ENCODE assay signal across 24 cellular contexts in the genomic region with DNA sequence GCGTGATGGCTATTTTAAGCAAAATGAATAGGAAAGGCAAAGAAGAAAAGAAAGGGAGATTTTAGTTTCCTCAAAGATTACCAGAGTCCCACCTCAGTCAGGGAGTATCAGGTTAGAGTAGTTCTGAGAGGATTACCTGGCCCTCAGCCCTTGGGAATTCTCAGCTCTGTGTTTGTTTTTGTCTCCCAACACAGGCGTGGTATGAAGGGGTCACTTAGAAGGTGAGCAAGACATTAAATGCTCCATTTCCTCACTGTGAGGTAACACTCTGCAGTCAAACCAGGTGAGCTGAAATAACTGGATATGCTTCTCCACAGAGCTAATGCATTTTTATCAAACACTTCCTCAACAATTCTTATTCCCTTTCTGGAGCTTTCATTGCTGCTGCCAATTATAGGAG.
DNase-seq lines count a peak whose midpoint lies in the region; ATAC-seq, FAIRE-seq and TF ChIP-seq lines count a peak whose summit lies in the region.
"Had no signal": no experiment of that assay in that cellular context is flagged by ENCODE, and none has a peak within 500 bp of the region (broad histone marks: within the 10 kb centered on the region; RNA-seq: fewer than 3 reads in every experiment).

No MANE protein-coding gene starts in this region.

- H3K27ac ChIP-seq in GM23338 (ENCODE audit: low read depth) (no peak overlapping the region), trophoblast cell (ENCODE audit: low read depth, low read length) (no peak overlapping the region)
- H3K27ac ChIP-seq: heart right ventricle, right atrium auricular region, SJCRH30, transverse colon had no signal

- intact Hi-C loops in mucosa of descending colon (cut with DNase I, micrococcal nuclease) = no loop called here

- H4K20me1 ChIP-seq in GM23338 (replicated peaks; ENCODE audit: insufficient read depth) = no peaks in the 10 kb centered on the region

- peaks cover 48% of the 10 kb centered on the region for H3K4me1 Mint-ChIP-seq in GM23338

- no peak overlapping the region for H3K4me2 ChIP-seq in GM23338
- H3K4me2 ChIP-seq in trophoblast cell (ENCODE audit: low read length) = no peak overlapping the region

- H3F3A ChIP-seq in GM23338 (replicated peaks; ENCODE audit: low read depth) = no peaks in the 10 kb centered on the region

- no peaks in the 10 kb centered on the region for H3K36me3 Mint-ChIP-seq in GM23338 (ENCODE audit: low read depth)

- H3K18ac ChIP-seq in trophoblast cell (ENCODE audit: low read length) = no peak overlapping the region

- H3K4me1 ChIP-seq in GM23338 (ENCODE audit: insufficient read depth) (peaks cover 10% of the 10 kb centered on the region; the same call in 1 of the 2 replicates), mucosa of descending colon (ENCODE audit: low read depth) (peaks cover 3% of the 10 kb centered on the region), trophoblast cell (ENCODE audit: control insufficient read depth in 1 of 2, insufficient read depth in 2 of 2, low read length in 2 of 2) (peaks cover 2% of the 10 kb centered on the region in 2 experiments)
- H3K4me1 ChIP-seq: breast epithelium, heart right ventricle, right atrium auricular region, SJCRH30 had no signal

- peaks cover 4% of the 10 kb centered on the region for H3K27me3 Mint-ChIP-seq in GM23338 (ENCODE audit: insufficient read depth, low read depth, poor library complexity)
- H3K27me3 Mint-ChIP-seq: stimulated activated naive CD8-positive, alpha-beta T cell treated with anti-CD3 and anti-CD28 coated beads, Interleukin-15, amount 100 ng/mL, for 72 hours had no signal

- no peaks in the 10 kb centered on the region for H3K36me3 ChIP-seq in GM23338 (ENCODE audit: insufficient read depth)
- H3K36me3 ChIP-seq in bronchial epithelial cell (ENCODE audit: control insufficient read depth, insufficient read depth, low read length) = no peaks in the 10 kb centered on the region
- no peaks in the 10 kb centered on the region for H3K36me3 ChIP-seq in mucosa of descending colon (ENCODE audit: low read depth)
- no peaks in the 10 kb centered on the region for H3K36me3 ChIP-seq in trophoblast cell (ENCODE audit: control insufficient read depth in 1 of 2, insufficient read depth in 2 of 2, low read length in 2 of 2)
- H3K36me3 ChIP-seq: breast epithelium, heart right ventricle, right atrium auricular region, SJCRH30, transverse colon had no signal

- WGBS in trophoblast cell (ENCODE audit: extremely low coverage, insufficient coverage, insufficient read length) = no CpG with 5 or more reads among the region's 2 CpGs

- H3K79me2 ChIP-seq in GM23338 (replicated peaks; ENCODE audit: insufficient read depth) (no peaks in the 10 kb centered on the region), trophoblast cell (ENCODE audit: control insufficient read depth, insufficient read depth, low read length, poor library complexity) (no peaks in the 10 kb centered on the region)

- H4K8ac ChIP-seq in trophoblast cell (ENCODE audit: low read depth, low read length) = no peak overlapping the region

- no peak for DNase-seq in GM23338 (ENCODE audit: low spot score)
- peak; percentile 33 for DNase-seq in NCI-H2029 (lab: John Stamatoyannopoulos, UW)
- DNase-seq in bronchial epithelial cell (ENCODE audit: low read depth) = peak; percentile 67
- DNase-seq in mucosa of descending colon = peak in 1 of 3 donors; percentile 20
- no peak for DNase-seq in T-helper 9 cell
- DNase-seq in activated CD8-positive, alpha-beta memory T cell treated with anti-CD3 and anti-CD28 coated beads, Interleukin-2, amount 50 U/mL, for 48 hours = no peak
- no peak for DNase-seq in trophoblast cell
- DNase-seq: activated gamma-delta T cell treated with Interleukin-2 at 50 U/mL for 16 hours; cortex of kidney; EL; heart right ventricle; immature natural killer cell; NCI-H1092 treated with DMSO at 0.1 percent for 48 hours; NCI-H446 treated with DMSO at 0.1 percent for 48 hours; occipital lobe; SJCRH30; stimulated activated CD4-positive, alpha-beta T cell treated with anti-CD3 and anti-CD28 coated beads, Interleukin-4, amount 100 ng/mL, for 4 hours; stimulated activated naive CD8-positive, alpha-beta T cell treated with anti-CD3 and anti-CD28 coated beads, Interleukin-15, amount 100 ng/mL, for 72 hours; T-helper 1 cell; transverse colon had no signal

- TF ChIP-seq CTCF in GM23338 (conservative IDR thresholded peaks at IDR 0.05; ENCODE audit: low read depth in 2 of 2) = no peak
- TF ChIP-seq CTCF in bronchial epithelial cell (IDR thresholded peaks at IDR 0.05; ENCODE audit: insufficient read depth, low read length, severe bottlenecking) = no peak
- TF ChIP-seq CTCF in mucosa of descending colon (IDR thresholded peaks at IDR 0.05) = no peak

- H2AK5ac ChIP-seq in trophoblast cell (ENCODE audit: low read length) = no peak overlapping the region

- no peaks in the 10 kb centered on the region for H3K9me3 ChIP-seq in mucosa of descending colon
- no peaks in the 10 kb centered on the region for H3K9me3 ChIP-seq in trophoblast cell (ENCODE audit: insufficient read depth, low read depth, low read length)
- H3K9me3 ChIP-seq: breast epithelium, heart right ventricle, right atrium auricular region, SJCRH30, transverse colon had no signal

- no peaks in the 10 kb centered on the region for H3K27me3 ChIP-seq in GM23338 (ENCODE audit: insufficient read depth)
- H3K27me3 ChIP-seq in bronchial epithelial cell (ENCODE audit: control insufficient read depth, insufficient read depth, low read length) = no peaks in the 10 kb centered on the region
- H3K27me3 ChIP-seq in trophoblast cell (ENCODE audit: insufficient read depth, low read length) = no peaks in the 10 kb centered on the region
- H3K27me3 ChIP-seq: breast epithelium, heart right ventricle, right atrium auricular region, SJCRH30, transverse colon had no signal

- H3K9me3 Mint-ChIP-seq in GM23338 = no peaks in the 10 kb centered on the region
- H3K9me3 Mint-ChIP-seq: immature natural killer cell had no signal

- no peak for FAIRE-seq in bronchial epithelial cell (lab: Jason Lieb, UNC)

- no peak overlapping the region for H2BK12ac ChIP-seq in trophoblast cell (ENCODE audit: low read length)

- no peak overlapping the region for H3K4me3 ChIP-seq in GM23338
- H3K4me3 ChIP-seq in bronchial epithelial cell (ENCODE audit: low read depth, low read length) = no peak overlapping the region
- H3K4me3 ChIP-seq in mucosa of descending colon = no peak overlapping the region
- H3K4me3 ChIP-seq in trophoblast cell (ENCODE audit: low read depth, low read length) = no peak overlapping the region
- H3K4me3 ChIP-seq: breast epithelium, heart right ventricle, lung, right atrium auricular region, SJCRH30, transverse colon had no signal

- ATAC-seq in GM23338 (peak; percentile 62), mucosa of descending colon (peak; percentile 74)
- ATAC-seq: HCT116; heart right ventricle; stimulated activated naive CD8-positive, alpha-beta T cell treated with anti-CD3 and anti-CD28 coated beads, Interleukin-15, amount 100 ng/mL, for 72 hours had no signal

- no peak overlapping the region for H3K9ac ChIP-seq in trophoblast cell (ENCODE audit: low read length)

- H2BK120ac ChIP-seq in trophoblast cell (ENCODE audit: insufficient read depth, low read length, poor library complexity) = no peak overlapping the region

- no peaks in the 10 kb centered on the region for H3K79me1 ChIP-seq in trophoblast cell (ENCODE audit: low read length)

- no peak overlapping the region for H2AFZ ChIP-seq in GM23338
- no peak overlapping the region for H2AFZ ChIP-seq in trophoblast cell (ENCODE audit: insufficient read depth, low read length, poor library complexity)

- no peak overlapping the region for H3K4ac ChIP-seq in trophoblast cell (ENCODE audit: low read depth, low read length)

- no peak overlapping the region for H4K91ac ChIP-seq in trophoblast cell (ENCODE audit: low read depth, low read length)

- no peak overlapping the region for H3K4me3 Mint-ChIP-seq in GM23338
- H3K4me3 Mint-ChIP-seq: immature natural killer cell; stimulated activated naive CD8-positive, alpha-beta T cell treated with anti-CD3 and anti-CD28 coated beads, Interleukin-15, amount 100 ng/mL, for 72 hours had no signal

- H3K23ac ChIP-seq in trophoblast cell (ENCODE audit: low read length) = no peak overlapping the region

- no peak overlapping the region for H2BK5ac ChIP-seq in trophoblast cell (ENCODE audit: low read depth, low read length, poor library complexity)

- H3K27ac Mint-ChIP-seq in GM23338 = no peak overlapping the region
- H3K27ac Mint-ChIP-seq: immature natural killer cell; stimulated activated naive CD8-positive, alpha-beta T cell treated with anti-CD3 and anti-CD28 coated beads, Interleukin-15, amount 100 ng/mL, for 72 hours had no signal

- H4K12ac ChIP-seq in trophoblast cell (ENCODE audit: low read depth, low read length) = no peak overlapping the region

- no peaks in the 10 kb centered on the region; the same call in 1 of the 2 replicates for H3K9me2 ChIP-seq in GM23338 (ENCODE audit: insufficient read depth)

- H3K14ac ChIP-seq in trophoblast cell (ENCODE audit: low read length) = no peak overlapping the region

TF ChIP-seq in GM23338, 12 proteins besides CTCF, POLR2A, EP300 and RAD21 (continues in another document):
- TF ChIP-seq, protein P1, sequence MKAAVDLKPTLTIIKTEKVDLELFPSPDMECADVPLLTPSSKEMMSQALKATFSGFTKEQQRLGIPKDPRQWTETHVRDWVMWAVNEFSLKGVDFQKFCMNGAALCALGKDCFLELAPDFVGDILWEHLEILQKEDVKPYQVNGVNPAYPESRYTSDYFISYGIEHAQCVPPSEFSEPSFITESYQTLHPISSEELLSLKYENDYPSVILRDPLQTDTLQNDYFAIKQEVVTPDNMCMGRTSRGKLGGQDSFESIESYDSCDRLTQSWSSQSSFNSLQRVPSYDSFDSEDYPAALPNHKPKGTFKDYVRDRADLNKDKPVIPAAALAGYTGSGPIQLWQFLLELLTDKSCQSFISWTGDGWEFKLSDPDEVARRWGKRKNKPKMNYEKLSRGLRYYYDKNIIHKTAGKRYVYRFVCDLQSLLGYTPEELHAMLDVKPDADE (IDR thresholded peaks at IDR 0.05) = no peak
- TF ChIP-seq EZH2 (IDR thresholded peaks at IDR 0.05; ENCODE audit: low read depth, unreplicated experiment) (no peak), POLR2AphosphoS5 (IDR thresholded peaks at IDR 0.05; ENCODE audit: low read depth) (no peak)

Comparison
In these comparisons a context has a peak if more than half of its experiments do, and no peak if none do; other contexts are left out.
1. DNase-seq: peak in NCI-H2029 (single experiment) and bronchial epithelial cell (single experiment); none in GM23338 (single experiment), T-helper 9 cell (single experiment), activated CD8-positive, alpha-beta memory T cell treated with anti-CD3 and anti-CD28 coated beads, Interleukin-2, amount 50 U/mL, for 48 hours (single experiment) and trophoblast cell (0 of 2).